1 cellular context compared by ENCODE assay signal in the genomic region with DNA sequence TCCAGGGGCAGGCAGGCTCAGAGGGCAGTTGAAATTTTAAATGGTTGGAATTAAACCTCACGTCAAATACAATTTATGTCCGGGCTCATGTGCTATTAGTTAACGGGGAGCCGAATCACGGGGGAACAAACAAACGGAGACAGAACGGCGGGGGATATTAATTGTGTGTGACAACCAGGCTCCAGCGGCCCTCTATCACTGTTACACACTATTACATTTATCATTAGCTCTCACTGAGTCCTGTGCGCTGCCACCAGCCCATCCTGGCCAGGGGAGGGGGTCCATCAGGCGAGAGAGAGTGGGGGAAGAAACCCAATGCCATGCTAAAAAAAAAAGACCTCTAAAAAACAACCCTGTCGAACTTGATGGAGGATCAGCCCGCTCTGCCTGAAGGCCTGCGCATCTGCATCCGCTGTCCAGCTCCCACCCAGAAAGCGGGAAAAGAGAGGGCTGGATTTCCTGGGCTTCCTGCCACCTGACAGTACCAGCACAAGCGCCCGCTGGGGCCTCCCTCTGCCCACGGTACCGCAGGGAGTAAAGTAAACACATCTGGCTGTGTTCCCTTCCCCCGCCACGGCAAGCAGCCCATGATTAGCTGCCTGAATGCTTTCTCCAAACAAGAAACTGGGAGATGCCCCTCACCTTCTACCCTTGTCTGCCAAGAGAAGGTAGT.
TF ChIP-seq lines count a peak whose summit lies in the region.

No MANE protein-coding gene starts in this region.

TF ChIP-seq in GM23338, 12 proteins besides CTCF, POLR2A, EP300 and RAD21:
- no peak for TF ChIP-seq ZNF462 (CRISPR knock-in tag; IDR thresholded peaks at IDR 0.05)
- TF ChIP-seq EZH2 (IDR thresholded peaks at IDR 0.05; ENCODE audit: low read depth, unreplicated experiment), result no peak
- TF ChIP-seq POLR2AphosphoS5 (IDR thresholded peaks at IDR 0.05; ENCODE audit: low read depth), result no peak
- TF ChIP-seq CREB1 (CRISPR knock-in tag; IDR thresholded peaks at IDR 0.05; ENCODE audit: low read depth), result no peak
- TF ChIP-seq REST (IDR thresholded peaks at IDR 0.05; ENCODE audit: unreplicated experiment), result no peak
- no peak for TF ChIP-seq STAT1 (IDR thresholded peaks at IDR 0.05; ENCODE audit: unreplicated experiment)
- no peak for TF ChIP-seq JUNB (IDR thresholded peaks at IDR 0.05; ENCODE audit: unreplicated experiment)
- TF ChIP-seq ZNF331 (CRISPR knock-in tag; IDR thresholded peaks at IDR 0.05; ENCODE audit: low read depth), result no peak
